ENCODE assay signal across 1 cellular context in genomic region chr7:155205368-155206285, GRCh38.
TF ChIP-seq lines count a peak whose summit lies in the region.

No MANE protein-coding gene starts in this region.

TF ChIP-seq in K562, 482 proteins besides CTCF, POLR2A, EP300 and RAD21 (continued from another document and continues in another):
- TF ChIP-seq ASH1L (IDR thresholded peaks at IDR 0.05; ENCODE audit: borderline replicate concordance, low read depth, partially characterized antibody) (peak; percentile 65), ZNF253 (CRISPR knock-in tag; conservative IDR thresholded peaks at IDR 0.05) (no peak), ZNF707 (CRISPR knock-in tag; conservative IDR thresholded peaks at IDR 0.05) (no peak), ID3 (CRISPR knock-in tag; IDR thresholded peaks at IDR 0.05) (no peak), ID3 (tag; IDR thresholded peaks at IDR 0.05) (peak; percentile 31; the same call in 1 of the 2 replicates), CLOCK (CRISPR knock-in tag; IDR thresholded peaks at IDR 0.05; ENCODE audit: borderline replicate concordance) (no peak; the same call in 1 of the 2 replicates), ZNF449 (CRISPR knock-in tag; IDR thresholded peaks at IDR 0.05) (no peak), E2F4 (CRISPR knock-in tag; IDR thresholded peaks at IDR 0.05; ENCODE audit: low read depth) (peak; percentile 78; the same call in 1 of the 2 replicates), ZFX (CRISPR knock-in tag; IDR thresholded peaks at IDR 0.05) (peak; percentile 86), POLR2H (tag; IDR thresholded peaks at IDR 0.05; ENCODE audit: low read depth) (peak; percentile 93), ZNF41 (CRISPR knock-in tag; conservative IDR thresholded peaks at IDR 0.05) (no peak), CHCHD3 (CRISPR knock-in tag; IDR thresholded peaks at IDR 0.05) (no peak), ZNF165 (CRISPR knock-in tag; IDR thresholded peaks at IDR 0.05; ENCODE audit: borderline replicate concordance) (no peak), NKRF (IDR thresholded peaks at IDR 0.05; ENCODE audit: borderline replicate concordance) (peak; percentile 86), SAFB (IDR thresholded peaks at IDR 0.05; ENCODE audit: borderline replicate concordance, low read depth, low read length) (peak; percentile 14; the same call in 1 of the 2 replicates), ZNF408 (CRISPR knock-in tag; IDR thresholded peaks at IDR 0.05; ENCODE audit: low read depth) (no peak), ZNF24 (IDR thresholded peaks at IDR 0.05) (peak; percentile 81), RBBP5 (IDR thresholded peaks at IDR 0.05; ENCODE audit: borderline replicate concordance, insufficient read depth, low read length, poor library complexity, severe bottlenecking) (peak; percentile 50), PCBP2 (IDR thresholded peaks at IDR 0.05; ENCODE audit: low read depth, low read length, poor library complexity, severe bottlenecking) (no peak), ZNF133 (CRISPR knock-in tag; IDR thresholded peaks at IDR 0.05) (no peak), EZH2 (IDR thresholded peaks at IDR 0.05; ENCODE audit: borderline replicate concordance, low read depth, low read length) (no peak), XRCC3 (IDR thresholded peaks at IDR 0.05) (no peak; the same call in 1 of the 2 replicates), ZNF436 (CRISPR knock-in tag; IDR thresholded peaks at IDR 0.05) (no peak), MYC (IDR thresholded peaks at IDR 0.05; ENCODE audit: low read depth, low read length) (peak; percentile 99), MYC (CRISPR knock-in tag; IDR thresholded peaks at IDR 0.05; ENCODE audit: borderline replicate concordance, low read depth) (peak; percentile 42; the same call in 1 of the 2 replicates), KLF13 (tag; IDR thresholded peaks at IDR 0.05; ENCODE audit: borderline replicate concordance, low read depth) (peak; percentile 50; the same call in 1 of the 2 replicates), KAT7 (CRISPR knock-in tag; IDR thresholded peaks at IDR 0.05; ENCODE audit: borderline replicate concordance) (no peak; the same call in 1 of the 2 replicates), TAF15 (IDR thresholded peaks at IDR 0.05; ENCODE audit: low read depth, low read length) (no peak), PREB (CRISPR knock-in tag; IDR thresholded peaks at IDR 0.05) (no peak), PRPF4 (IDR thresholded peaks at IDR 0.05; ENCODE audit: insufficient read depth, low read depth, low read length, poor library complexity, severe bottlenecking) (no peak), ZC3H11A (IDR thresholded peaks at IDR 0.05; ENCODE audit: low read depth, low read length) (peak; percentile 62; the same call in 1 of the 2 replicates), ZNF507 (tag; conservative IDR thresholded peaks at IDR 0.05) (no peak), TEAD2 (tag; IDR thresholded peaks at IDR 0.05) (no peak), ZNF174 (CRISPR knock-in tag; IDR thresholded peaks at IDR 0.05) (no peak), SMAD2 (IDR thresholded peaks at IDR 0.05; ENCODE audit: low read depth, low read length) (no peak), ZNF124 (CRISPR knock-in tag; IDR thresholded peaks at IDR 0.05) (no peak), MCM3 (IDR thresholded peaks at IDR 0.05) (peak; percentile 90; the same call in 1 of the 2 replicates), ARHGAP35 (IDR thresholded peaks at IDR 0.05; ENCODE audit: partially characterized antibody) (peak; percentile 87), CGGBP1 (CRISPR knock-in tag; IDR thresholded peaks at IDR 0.05) (no peak), ZKSCAN8 (CRISPR knock-in tag; IDR thresholded peaks at IDR 0.05) (peak; percentile 68; the same call in 1 of the 2 replicates), ZC3H8 (IDR thresholded peaks at IDR 0.05) (peak; percentile 89; the same call in 1 of the 2 replicates), MTA3 (IDR thresholded peaks at IDR 0.05; ENCODE audit: borderline replicate concordance) (peak; percentile 98), SAFB2 (IDR thresholded peaks at IDR 0.05; ENCODE audit: borderline replicate concordance, low read depth, low read length, severe bottlenecking) (no peak), JUN (IDR thresholded peaks at IDR 0.05; ENCODE audit: borderline replicate concordance, low read depth, low read length) (peak; percentile 68), JUN (CRISPR knock-in tag; IDR thresholded peaks at IDR 0.05; ENCODE audit: borderline replicate concordance) (0 out of 2 replicates have a peak, but pooled peaks have one; percentile 88), MAFK (IDR thresholded peaks at IDR 0.05; ENCODE audit: low read length) (peak; percentile 83), NR2F6 (CRISPR knock-in tag; IDR thresholded peaks at IDR 0.05) (no peak), SETDB1 (IDR thresholded peaks at IDR 0.05; ENCODE audit: low read length) (peak; percentile 88), ZNF217 (CRISPR knock-in tag; IDR thresholded peaks at IDR 0.05) (no peak), SMARCE1 (IDR thresholded peaks at IDR 0.05) (peak; percentile 76), SIRT6 (IDR thresholded peaks at IDR 0.05; ENCODE audit: low read depth, low read length) (no peak), USF2 (CRISPR knock-in tag; IDR thresholded peaks at IDR 0.05) (no peak), SRSF1 (IDR thresholded peaks at IDR 0.05; ENCODE audit: low read depth, low read length) (no peak), ZKSCAN1 (IDR thresholded peaks at IDR 0.05; ENCODE audit: low read depth, low read length) (peak; percentile 82), ZNF696 (CRISPR knock-in tag; conservative IDR thresholded peaks at IDR 0.05) (no peak)
- TF ChIP-seq, protein P1, sequence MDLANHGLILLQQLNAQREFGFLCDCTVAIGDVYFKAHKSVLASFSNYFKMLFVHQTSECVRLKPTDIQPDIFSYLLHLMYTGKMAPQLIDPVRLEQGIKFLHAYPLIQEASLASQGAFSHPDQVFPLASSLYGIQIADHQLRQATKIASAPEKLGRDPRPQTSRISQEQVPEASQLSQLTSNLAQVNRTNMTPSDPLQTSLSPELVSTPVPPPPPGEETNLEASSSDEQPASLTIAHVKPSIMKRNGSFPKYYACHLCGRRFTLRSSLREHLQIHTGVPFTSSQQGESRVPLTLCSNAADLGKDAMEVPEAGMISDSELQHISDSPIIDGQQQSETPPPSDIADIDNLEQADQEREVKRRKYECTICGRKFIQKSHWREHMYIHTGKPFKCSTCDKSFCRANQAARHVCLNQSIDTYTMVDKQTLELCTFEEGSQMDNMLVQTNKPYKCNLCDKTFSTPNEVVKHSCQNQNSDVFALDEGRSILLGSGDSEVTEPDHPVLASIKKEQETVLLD (IDR thresholded peaks at IDR 0.05): peak; percentile 87
- TF ChIP-seq, protein P2, sequence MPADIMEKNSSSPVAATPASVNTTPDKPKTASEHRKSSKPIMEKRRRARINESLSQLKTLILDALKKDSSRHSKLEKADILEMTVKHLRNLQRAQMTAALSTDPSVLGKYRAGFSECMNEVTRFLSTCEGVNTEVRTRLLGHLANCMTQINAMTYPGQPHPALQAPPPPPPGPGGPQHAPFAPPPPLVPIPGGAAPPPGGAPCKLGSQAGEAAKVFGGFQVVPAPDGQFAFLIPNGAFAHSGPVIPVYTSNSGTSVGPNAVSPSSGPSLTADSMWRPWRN (IDR thresholded peaks at IDR 0.05; ENCODE audit: low read depth): peak; percentile 100
- TF ChIP-seq, protein P3, sequence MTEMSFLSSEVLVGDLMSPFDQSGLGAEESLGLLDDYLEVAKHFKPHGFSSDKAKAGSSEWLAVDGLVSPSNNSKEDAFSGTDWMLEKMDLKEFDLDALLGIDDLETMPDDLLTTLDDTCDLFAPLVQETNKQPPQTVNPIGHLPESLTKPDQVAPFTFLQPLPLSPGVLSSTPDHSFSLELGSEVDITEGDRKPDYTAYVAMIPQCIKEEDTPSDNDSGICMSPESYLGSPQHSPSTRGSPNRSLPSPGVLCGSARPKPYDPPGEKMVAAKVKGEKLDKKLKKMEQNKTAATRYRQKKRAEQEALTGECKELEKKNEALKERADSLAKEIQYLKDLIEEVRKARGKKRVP (CRISPR knock-in tag; IDR thresholded peaks at IDR 0.05): no peak; the same call in 1 of the 2 replicates
- TF ChIP-seq, protein P4, sequence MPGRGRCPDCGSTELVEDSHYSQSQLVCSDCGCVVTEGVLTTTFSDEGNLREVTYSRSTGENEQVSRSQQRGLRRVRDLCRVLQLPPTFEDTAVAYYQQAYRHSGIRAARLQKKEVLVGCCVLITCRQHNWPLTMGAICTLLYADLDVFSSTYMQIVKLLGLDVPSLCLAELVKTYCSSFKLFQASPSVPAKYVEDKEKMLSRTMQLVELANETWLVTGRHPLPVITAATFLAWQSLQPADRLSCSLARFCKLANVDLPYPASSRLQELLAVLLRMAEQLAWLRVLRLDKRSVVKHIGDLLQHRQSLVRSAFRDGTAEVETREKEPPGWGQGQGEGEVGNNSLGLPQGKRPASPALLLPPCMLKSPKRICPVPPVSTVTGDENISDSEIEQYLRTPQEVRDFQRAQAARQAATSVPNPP (IDR thresholded peaks at IDR 0.05; ENCODE audit: borderline replicate concordance, insufficient read depth, insufficient read length): no peak
